8 cellular contexts compared by ENCODE assay signal in the genomic region with DNA sequence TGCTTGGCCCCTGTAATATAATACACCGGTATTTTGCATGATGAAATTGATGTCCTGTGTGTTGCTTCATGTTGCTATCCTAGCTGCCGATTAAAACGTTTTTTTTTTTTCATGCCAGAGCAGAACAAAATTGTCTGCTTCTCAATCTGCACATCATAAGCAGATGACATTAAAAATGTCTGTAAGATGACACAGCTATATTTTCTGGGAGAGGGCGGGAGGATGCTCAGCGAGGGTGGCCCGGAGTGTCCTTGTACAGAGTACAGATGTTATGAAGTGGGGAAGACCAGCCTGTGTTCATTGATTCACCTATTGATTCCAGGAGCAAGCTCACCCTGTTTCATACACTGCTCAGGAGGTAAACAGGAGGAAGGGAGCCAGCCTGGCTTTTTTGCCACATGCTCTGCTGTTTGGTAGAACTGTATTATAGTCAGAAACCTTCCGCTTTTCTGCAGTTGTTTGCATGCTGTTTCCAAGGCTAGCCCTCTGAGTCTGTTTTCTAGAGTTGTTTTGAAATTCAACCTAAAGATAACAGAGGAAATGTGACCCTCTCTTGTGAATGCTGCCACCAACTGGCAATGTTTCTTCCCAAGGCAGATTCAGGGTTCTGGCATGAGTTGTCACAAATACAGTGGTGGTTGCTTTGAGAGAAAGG. TPM values are rescaled to one million over a fixed set of nuclear protein-coding genes. Genes with fewer than 3 reads are reported as not detected.
A peak's percentile ranks its signal among the peaks of the same experiment; 100 is the strongest.
DNase-seq lines count a peak whose midpoint lies in the region; ATAC-seq and TF ChIP-seq lines count a peak whose summit lies in the region.

No MANE protein-coding gene starts in this region.

- POLR2A ChIA-PET in CD4-positive, alpha-beta memory T cell (lab: Charles Lee; ENCODE audit: partially characterized antibody) = interaction anchor here (2.9 kb wide), 1 partner anchor 11 kb away, joined by 15 read pairs; no protein-coding TSS in a partner anchor
- POLR2A ChIA-PET in HEK293T (lab: Yijun Ruan, JAX) = no interaction called here

- no peaks in the 10 kb centered on the region for H3K36me3 ChIP-seq in CD4-positive, alpha-beta memory T cell (ENCODE audit: insufficient read depth, low read length)
- no peaks in the 10 kb centered on the region for H3K36me3 ChIP-seq in suprapubic skin

- no peak for TF ChIP-seq EP300 in suprapubic skin (IDR thresholded peaks at IDR 0.05)

- no peaks in the 10 kb centered on the region for H3K9me3 Mint-ChIP-seq in CD4-positive, alpha-beta memory T cell
- H3K9me3 Mint-ChIP-seq in brain = no peaks in the 10 kb centered on the region

- peaks cover 26% of the 10 kb centered on the region for H3K4me1 ChIP-seq in CD4-positive, alpha-beta memory T cell (ENCODE audit: insufficient read depth, low read length)
- peaks cover 11% of the 10 kb centered on the region for H3K4me1 ChIP-seq in suprapubic skin

- H3K4me3 Mint-ChIP-seq in CD4-positive, alpha-beta memory T cell = no peak overlapping the region
- H3K4me3 Mint-ChIP-seq in brain = peak overlapping the region; percentile 2 to 73 (median 57)

- 37% methylated on average over 7 of the region's 7 CpGs for WGBS in suprapubic skin

- no peaks in the 10 kb centered on the region for H3K27me3 ChIP-seq in CD4-positive, alpha-beta memory T cell (ENCODE audit: insufficient read depth, low read length)
- H3K27me3 ChIP-seq in suprapubic skin = peaks cover 9% of the 10 kb centered on the region

- no peak for TF ChIP-seq POLR2A in suprapubic skin (IDR thresholded peaks at IDR 0.05)

- no peak overlapping the region for H3K27ac ChIP-seq in CD4-positive, alpha-beta memory T cell (ENCODE audit: low read depth, low read length)
- no peak overlapping the region for H3K27ac ChIP-seq in suprapubic skin

- H3K27me3 Mint-ChIP-seq in CD4-positive, alpha-beta memory T cell = peaks cover 11 to 18% of the 10 kb centered on the region in 2 donors
- peaks cover 5% of the 10 kb centered on the region for H3K27me3 Mint-ChIP-seq in brain

- H3K27ac Mint-ChIP-seq in CD4-positive, alpha-beta memory T cell = peak overlapping the region in 3 of 7 donors; percentile 11 to 24 (median 12)
- H3K27ac Mint-ChIP-seq in brain = peak overlapping the region in 4 of 5 experiments; percentile 1 to 71 (median 14)

- peaks cover 15 to 36% (median 28%) of the 10 kb centered on the region in 4 donors for H3K4me1 Mint-ChIP-seq in CD4-positive, alpha-beta memory T cell
- peaks cover 37% of the 10 kb centered on the region for H3K4me1 Mint-ChIP-seq in brain

- intact Hi-C loops in CD4-positive, alpha-beta memory T cell (cut with micrococcal nuclease) = loop anchor here (1.0 to 10.0 kb wide), 4 partner anchors 181 to 830 kb away; no protein-coding TSS in a partner anchor

- peaks cover 0 to 2% of the 10 kb centered on the region in 2 donors for H3K36me3 Mint-ChIP-seq in CD4-positive, alpha-beta memory T cell
- no peaks in the 10 kb centered on the region for H3K36me3 Mint-ChIP-seq in brain

- TF ChIP-seq CTCF in brain (conservative IDR thresholded peaks at IDR 0.05) = peak; percentile 45 to 67
- TF ChIP-seq CTCF in suprapubic skin (IDR thresholded peaks at IDR 0.05) = no peak

- CTCF ChIA-PET in CD4-positive, alpha-beta memory T cell (lab: Charles Lee; ENCODE audit: partially characterized antibody) = interaction anchor here (0.9 to 2.9 kb wide), 9 partner anchors 11 to 830 kb away, joined by 3 to 19 read pairs (median 6); no protein-coding TSS in a partner anchor
- CTCF ChIA-PET in HEK293T (lab: Yijun Ruan, JAX) = interaction anchor here (0.5 to 1.1 kb wide), 4 partner anchors 9 to 913 kb away, joined by 3 to 4 read pairs (median 3); no protein-coding TSS in a partner anchor

- no peaks in the 10 kb centered on the region for H3K9me3 ChIP-seq in CD4-positive, alpha-beta memory T cell (ENCODE audit: control insufficient read depth in 1 of 2, low read length in 2 of 2)
- no peaks in the 10 kb centered on the region for H3K9me3 ChIP-seq in suprapubic skin

- no peak for ATAC-seq in GM18868 (IDR thresholded peaks at IDR 0.05; ENCODE audit: unreplicated experiment)

- DNase-seq in CD4-positive, alpha-beta memory T cell = peak; percentile 46 to 59 (median 55)
- DNase-seq in HEK293T (ENCODE audit: extremely low spot score) = peak; percentile 9
- DNase-seq in NOMO-1 treated with dmso at 0.1 percent for 144 hours (lab: John Stamatoyannopoulos, UW; ENCODE audit: unreplicated experiment) = peak; percentile 64
- peak; percentile 47 for DNase-seq in middle frontal gyrus (ENCODE audit: extremely low spot score, low spot score)
- DNase-seq in activated T-cell treated with anti-CD3 and anti-CD28 coated beads, Interleukin-2, amount 50 U/mL, for 48 hours = no peak
- DNase-seq in suprapubic skin (ENCODE audit: low spot score in 2 of 2) = no peak

- H3K4me3 ChIP-seq in CD4-positive, alpha-beta memory T cell (ENCODE audit: low read length in 2 of 2) = no peak overlapping the region
- no peak overlapping the region for H3K4me3 ChIP-seq in suprapubic skin

TF ChIP-seq in HEK293T, 16 proteins besides CTCF, POLR2A, EP300 and RAD21:
- no peak for TF ChIP-seq FOXK2 (IDR thresholded peaks at IDR 0.05)
- TF ChIP-seq ARNT (IDR thresholded peaks at IDR 0.05) = no peak
- TF ChIP-seq TARDBP (IDR thresholded peaks at IDR 0.05) = no peak
- no peak for TF ChIP-seq ZNF384 (IDR thresholded peaks at IDR 0.05)
- TF ChIP-seq, protein P1, sequence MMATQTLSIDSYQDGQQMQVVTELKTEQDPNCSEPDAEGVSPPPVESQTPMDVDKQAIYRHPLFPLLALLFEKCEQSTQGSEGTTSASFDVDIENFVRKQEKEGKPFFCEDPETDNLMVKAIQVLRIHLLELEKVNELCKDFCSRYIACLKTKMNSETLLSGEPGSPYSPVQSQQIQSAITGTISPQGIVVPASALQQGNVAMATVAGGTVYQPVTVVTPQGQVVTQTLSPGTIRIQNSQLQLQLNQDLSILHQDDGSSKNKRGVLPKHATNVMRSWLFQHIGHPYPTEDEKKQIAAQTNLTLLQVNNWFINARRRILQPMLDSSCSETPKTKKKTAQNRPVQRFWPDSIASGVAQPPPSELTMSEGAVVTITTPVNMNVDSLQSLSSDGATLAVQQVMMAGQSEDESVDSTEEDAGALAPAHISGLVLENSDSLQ (IDR thresholded peaks at IDR 0.05) = no peak
- TF ChIP-seq L3MBTL2 (conservative IDR thresholded peaks at IDR 0.05) = no peak
- TF ChIP-seq SUZ12 (IDR thresholded peaks at IDR 0.05) = no peak
- no peak for TF ChIP-seq BHLHE40 (IDR thresholded peaks at IDR 0.05; ENCODE audit: borderline replicate concordance)
- TF ChIP-seq SP1 (IDR thresholded peaks at IDR 0.05) = no peak
- TF ChIP-seq ELF4 (IDR thresholded peaks at IDR 0.05) = no peak
- no peak for TF ChIP-seq HDGF (IDR thresholded peaks at IDR 0.05; ENCODE audit: borderline replicate concordance)
- no peak for TF ChIP-seq CTBP1 (IDR thresholded peaks at IDR 0.05; ENCODE audit: borderline replicate concordance)
- no peak for TF ChIP-seq NFRKB (IDR thresholded peaks at IDR 0.05)
- TF ChIP-seq FOXM1 (IDR thresholded peaks at IDR 0.05; ENCODE audit: borderline replicate concordance) = no peak
- TF ChIP-seq FOXA1 (IDR thresholded peaks at IDR 0.05) = no peak
- no peak for TF ChIP-seq LEF1 (IDR thresholded peaks at IDR 0.05; ENCODE audit: borderline replicate concordance)

RNA-seq across cellular contexts. Expression of a gene that starts 4.7 kb away (rescaled TPM):
- 10 to 100 TPM; 20.9 to 21.4 TPM for total RNA-seq in CD4-positive, alpha-beta memory T cell
- 1 to 10 TPM; 1.3 to 3.5 TPM for polyA plus RNA-seq in CD4-positive, alpha-beta memory T cell
- polyA plus RNA-seq in brain (ENCODE audit: insufficient read depth, low read depth, low replicate concordance) = 33.7 TPM
- 10 to 100 TPM; 41.1 to 62.5 (median 51.8) TPM for total RNA-seq in suprapubic skin

Comparison
In these comparisons a context has a peak if more than half of its experiments do, and no peak if none do; other contexts are left out.
1. DNase-seq: peak in CD4-positive, alpha-beta memory T cell (5 of 5), HEK293T (single experiment), NOMO-1 treated with dmso at 0.1 percent for 144 hours (single experiment) and middle frontal gyrus (single experiment); none in activated T-cell treated with anti-CD3 and anti-CD28 coated beads, Interleukin-2, amount 50 U/mL, for 48 hours (0 of 2) and suprapubic skin (0 of 2).
2. H3K4me3 Mint-ChIP-seq: peak in brain (5 of 5); none in CD4-positive, alpha-beta memory T cell (0 of 8).
3. CTCF ChIP-seq: peak in brain (2 of 2); none in suprapubic skin (0 of 2).